Comparison of ENCODE assay signal across 9 cellular contexts in the genomic region with DNA sequence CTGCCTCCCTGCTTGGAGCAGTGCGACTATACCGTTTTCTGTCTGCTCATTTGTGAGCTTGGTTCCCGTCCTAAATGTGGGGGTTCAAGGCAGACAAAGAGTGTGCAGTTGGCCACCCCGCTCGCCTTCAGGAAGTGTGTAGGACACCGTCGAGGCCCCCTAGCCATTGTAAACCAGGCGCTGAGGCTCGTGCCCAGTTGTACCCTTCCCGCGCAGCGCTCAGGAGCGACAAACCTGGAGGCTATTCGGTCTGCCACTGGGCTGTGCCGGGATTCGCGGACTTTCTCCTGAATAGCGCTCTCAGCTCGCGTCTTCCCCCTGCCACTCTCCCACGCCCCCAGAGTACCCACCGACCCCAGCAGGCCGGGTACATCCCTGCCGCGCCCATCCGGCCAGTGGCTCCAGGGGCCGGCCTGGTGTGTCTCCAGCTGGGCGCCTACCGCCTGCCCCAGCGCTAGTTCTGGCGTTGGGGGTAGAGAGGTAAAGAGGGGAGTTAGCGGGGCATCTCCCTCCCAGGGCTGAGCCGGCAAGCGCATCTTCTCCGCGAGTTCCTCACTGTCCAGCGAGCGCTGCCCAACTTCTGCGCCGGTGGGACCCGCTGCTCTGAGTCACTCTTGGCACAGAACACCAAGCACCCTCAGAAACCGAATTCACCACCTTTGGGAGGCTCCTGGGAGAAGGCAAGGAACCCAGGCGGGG. TPM values are rescaled to one million over a fixed set of nuclear protein-coding genes. Genes with fewer than 3 reads are reported as not detected.
A peak's percentile ranks its signal among the peaks of the same experiment; 100 is the strongest.
DNase-seq lines count a peak whose midpoint lies in the region; ATAC-seq, FAIRE-seq and TF ChIP-seq lines count a peak whose summit lies in the region.
"Had no signal": no experiment of that assay in that cellular context is flagged by ENCODE, and none has a peak within 500 bp of the region (broad histone marks: within the 10 kb centered on the region; RNA-seq: fewer than 3 reads in every experiment).

No MANE protein-coding gene starts in this region.

- no peak for DNase-seq in A549 (ENCODE audit: low read depth in 1 of 2, low spot score in 1 of 2)
- no peak for DNase-seq in HL-60 (ENCODE audit: low read depth in 1 of 2, low spot score in 1 of 2)
- DNase-seq in endodermal cell: no peak
- peak; percentile 9 for DNase-seq in nephron progenitor cell
- DNase-seq in NCI-H1417 (lab: John Stamatoyannopoulos, UW): no peak
- DNase-seq in SK-N-DZ (ENCODE audit: low spot score): no peak
- no peak for DNase-seq in inferior parietal cortex (ENCODE audit: extremely low spot score)
- DNase-seq: NCI-H146 had no signal

- H3K27ac Mint-ChIP-seq in endodermal cell: no peak overlapping the region
- H3K27ac Mint-ChIP-seq in nephron progenitor cell: no peak overlapping the region

- H3K27me3 Mint-ChIP-seq in endodermal cell (ENCODE audit: insufficient read depth) (peaks cover 87% of the 10 kb centered on the region), nephron progenitor cell (ENCODE audit: low read depth, poor library complexity) (peaks cover 100% of the 10 kb centered on the region)

- no peaks in the 10 kb centered on the region for H3K36me3 ChIP-seq in endodermal cell (ENCODE audit: control insufficient read depth, insufficient read depth, low read length)

- TF ChIP-seq EP300 in A549 (IDR thresholded peaks at IDR 0.05): no peak

- TF ChIP-seq POLR2A in A549 (IDR thresholded peaks at IDR 0.05; ENCODE audit: low read length): no peak

- no CpG with 5 or more reads among the region's 43 CpGs for WGBS in A549 (ENCODE audit: missing lambda C conversion rate)
- 0 to 9% methylated on average over 2 to 29 of the region's 43 CpGs for WGBS in endodermal cell (ENCODE audit: insufficient coverage in 1 of 2, insufficient read length in 1 of 2), 2 experiments

- H3K4me2 ChIP-seq in A549: peak overlapping the region; percentile 99

- H3K4me3 ChIP-seq in A549: peak overlapping the region; percentile 76; the same call in 2 of the 3 replicates
- H3K4me3 ChIP-seq in HL-60 (replicated peaks; ENCODE audit: insufficient read depth, low read length): peak overlapping the region; percentile 61; the same call in 1 of the 2 replicates
- H3K4me3 ChIP-seq in endodermal cell (ENCODE audit: low read length): peak overlapping the region; percentile 29

- H3K9ac ChIP-seq in endodermal cell (ENCODE audit: extremely low read depth, low read length, poor library complexity, severe bottlenecking): no peak overlapping the region

- no peak for TF ChIP-seq RAD21 in A549 (conservative IDR thresholded peaks at IDR 0.05 in 1 of 2, IDR thresholded peaks at IDR 0.05 in 1 of 2)

- CTCF ChIA-PET in A549 (lab: Yijun Ruan, JAX): interaction anchor here (0.7 kb wide), 1 partner anchor 99 kb away, joined by 3 read pairs; no protein-coding TSS in a partner anchor

- H3K9me3 Mint-ChIP-seq in endodermal cell (peaks cover 56% of the 10 kb centered on the region), nephron progenitor cell (peaks cover 51% of the 10 kb centered on the region)

- TF ChIP-seq CTCF in A549 (IDR thresholded peaks at IDR 0.05) (no peak), HL-60 (IDR thresholded peaks at IDR 0.05; ENCODE audit: insufficient read depth, low read length) (no peak), endodermal cell (conservative IDR thresholded peaks at IDR 0.05) (no peak), nephron progenitor cell (IDR thresholded peaks at IDR 0.05) (no peak)

- ATAC-seq in A549: no peak
- ATAC-seq in HG03378 (IDR thresholded peaks at IDR 0.05; ENCODE audit: unreplicated experiment): no peak

- FAIRE-seq in A549 (lab: Jason Lieb, UNC): no peak

- POLR2A ChIA-PET in A549 (lab: Yijun Ruan, JAX): no interaction called here

- peak overlapping the region; percentile 95 to 98; a peak in 5 of 6 replicates for H3K27ac ChIP-seq in A549
- H3K27ac ChIP-seq in HL-60 (replicated peaks): no peak overlapping the region
- H3K27ac ChIP-seq in endodermal cell (ENCODE audit: low read depth, low read length): no peak overlapping the region

- H3K4me1 ChIP-seq in A549: peaks cover 26% of the 10 kb centered on the region
- H3K4me1 ChIP-seq in endodermal cell (ENCODE audit: control insufficient read depth, insufficient read depth, low read length): no peaks in the 10 kb centered on the region

- H3K4me1 Mint-ChIP-seq in endodermal cell: no peaks in the 10 kb centered on the region
- H3K4me1 Mint-ChIP-seq in nephron progenitor cell: peaks cover 14% of the 10 kb centered on the region

- no peaks in the 10 kb centered on the region for H3K9me3 ChIP-seq in A549
- no peaks in the 10 kb centered on the region for H3K9me3 ChIP-seq in endodermal cell (ENCODE audit: control insufficient read depth, low read length)

- H3K4me3 Mint-ChIP-seq in endodermal cell (peak overlapping the region; percentile 55), nephron progenitor cell (no peak overlapping the region)

- H3K27me3 ChIP-seq in HL-60 (ENCODE audit: insufficient read depth, poor library complexity, severe bottlenecking): peaks cover 7% of the 10 kb centered on the region
- peaks cover 65% of the 10 kb centered on the region for H3K27me3 ChIP-seq in endodermal cell (ENCODE audit: control insufficient read depth, insufficient read depth, low read length, poor library complexity, severe bottlenecking)

- H3K36me3 Mint-ChIP-seq in endodermal cell (ENCODE audit: low read depth): no peaks in the 10 kb centered on the region
- no peaks in the 10 kb centered on the region for H3K36me3 Mint-ChIP-seq in nephron progenitor cell (ENCODE audit: low read depth)

TF ChIP-seq in A549, 52 proteins besides CTCF, POLR2A, EP300 and RAD21:
- TF ChIP-seq CBX8 (IDR thresholded peaks at IDR 0.05): no peak
- TF ChIP-seq, protein P1, sequence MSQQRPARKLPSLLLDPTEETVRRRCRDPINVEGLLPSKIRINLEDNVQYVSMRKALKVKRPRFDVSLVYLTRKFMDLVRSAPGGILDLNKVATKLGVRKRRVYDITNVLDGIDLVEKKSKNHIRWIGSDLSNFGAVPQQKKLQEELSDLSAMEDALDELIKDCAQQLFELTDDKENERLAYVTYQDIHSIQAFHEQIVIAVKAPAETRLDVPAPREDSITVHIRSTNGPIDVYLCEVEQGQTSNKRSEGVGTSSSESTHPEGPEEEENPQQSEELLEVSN (IDR thresholded peaks at IDR 0.05; ENCODE audit: borderline replicate concordance, low read depth): no peak
- no peak for TF ChIP-seq JUNB (IDR thresholded peaks at IDR 0.05)
- TF ChIP-seq, protein P2, sequence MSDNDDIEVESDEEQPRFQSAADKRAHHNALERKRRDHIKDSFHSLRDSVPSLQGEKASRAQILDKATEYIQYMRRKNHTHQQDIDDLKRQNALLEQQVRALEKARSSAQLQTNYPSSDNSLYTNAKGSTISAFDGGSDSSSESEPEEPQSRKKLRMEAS (IDR thresholded peaks at IDR 0.05): no peak
- TF ChIP-seq, protein P3, sequence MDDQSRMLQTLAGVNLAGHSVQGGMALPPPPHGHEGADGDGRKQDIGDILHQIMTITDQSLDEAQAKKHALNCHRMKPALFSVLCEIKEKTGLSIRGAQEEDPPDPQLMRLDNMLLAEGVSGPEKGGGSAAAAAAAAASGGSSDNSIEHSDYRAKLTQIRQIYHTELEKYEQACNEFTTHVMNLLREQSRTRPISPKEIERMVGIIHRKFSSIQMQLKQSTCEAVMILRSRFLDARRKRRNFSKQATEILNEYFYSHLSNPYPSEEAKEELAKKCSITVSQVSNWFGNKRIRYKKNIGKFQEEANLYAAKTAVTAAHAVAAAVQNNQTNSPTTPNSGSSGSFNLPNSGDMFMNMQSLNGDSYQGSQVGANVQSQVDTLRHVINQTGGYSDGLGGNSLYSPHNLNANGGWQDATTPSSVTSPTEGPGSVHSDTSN (IDR thresholded peaks at IDR 0.05): no peak
- no peak for TF ChIP-seq RFX5 (IDR thresholded peaks at IDR 0.05)
- TF ChIP-seq TFCP2L1 (CRISPR knock-in tag; IDR thresholded peaks at IDR 0.05): no peak
- TF ChIP-seq RCOR1 (IDR thresholded peaks at IDR 0.05; ENCODE audit: low read depth, low read length): no peak
- TF ChIP-seq MAZ (IDR thresholded peaks at IDR 0.05; ENCODE audit: borderline replicate concordance, low read depth, low read length): no peak
- TF ChIP-seq CHD4 (IDR thresholded peaks at IDR 0.05; ENCODE audit: borderline replicate concordance): no peak
- no peak for TF ChIP-seq MAFK (IDR thresholded peaks at IDR 0.05; ENCODE audit: partially characterized antibody)
- TF ChIP-seq HOXB5 (CRISPR knock-in tag; IDR thresholded peaks at IDR 0.05): no peak
TF ChIP-seq in A549: peak in this region for 0.

RNA-seq across cellular contexts. Expression of a gene that starts 0.9 kb away (rescaled TPM):
- polyA plus RNA-seq in A549 (2011; rRNA removed) (7.7 and 8.1 TPM in 2 replicates), A549 (2017; fragmentation: RNase III; extraction: RNeasy Plus Mini Kit Qiagen cat#74134 plus additional on column Dnase treatment) (2.5 to 3.1 TPM (median 2.7 TPM) in 3 replicates)
- 1.3 and 1.5 TPM in 2 replicates for polyA plus RNA-seq in A549 (2012; cell fraction: cytosol; rRNA removed)
- polyA plus RNA-seq in A549 (2012; cell fraction: nucleus; rRNA removed): 1.6 TPM in 2 replicates
- 8.4 and 9.5 TPM in 2 replicates for polyA minus RNA-seq in A549 (2011; rRNA and poly(A)+ RNA removed)
- 1 to 10 TPM; 2.5 to 3.8 TPM for total RNA-seq in endodermal cell
- 0.53 TPM for polyA plus RNA-seq in endodermal cell (2013, experiment 1 of 2)
- 0.75 TPM for polyA plus RNA-seq in endodermal cell (2013, experiment 2 of 2)
- 0.23 TPM in 1 of 2 replicates, not detected in the other for polyA plus RNA-seq in SK-N-DZ (2014; cell fraction: cytosol; rRNA removed)
- polyA plus RNA-seq in SK-N-DZ (2014; cell fraction: nucleus; rRNA removed): 0.08 and 0.09 TPM in 2 replicates

Comparison
In these comparisons a context has a peak if more than half of its experiments do, and no peak if none do; other contexts are left out.
1. H3K27ac ChIP-seq: peak in A549 (2 of 2); none in HL-60 (single experiment) and endodermal cell (single experiment).
2. Peak in every context shown above with its lines, with median percentiles within 50 percentile points of each other: H3K4me3 ChIP-seq.